Comparison of ENCODE assay signal across 8 cellular contexts in genomic region chr2:43041661-43042360, GRCh38.
DNase-seq lines count a peak whose midpoint lies in the region; ATAC-seq, FAIRE-seq and TF ChIP-seq lines count a peak whose summit lies in the region.

No MANE protein-coding gene starts in this region.

- TF ChIP-seq CTCF in A549 (IDR thresholded peaks at IDR 0.05) = no peak
- no peak for TF ChIP-seq CTCF in ascending aorta (IDR thresholded peaks at IDR 0.05)

- no peaks in the 10 kb centered on the region for H3K36me3 ChIP-seq in ascending aorta

- H3K4me1 ChIP-seq in A549 = peaks cover 41% of the 10 kb centered on the region
- H3K4me1 ChIP-seq in ascending aorta = peaks cover 9 to 29% of the 10 kb centered on the region in 2 donors

- H3K27ac ChIP-seq in A549 (peak overlapping the region; percentile 80 to 90), ascending aorta (peak overlapping the region; percentile 63 to 74)

- intact Hi-C loops in ascending aorta (cut with DNase I) = loop anchor here (5.0 kb wide), 1 partner anchor 185 kb away; the partner anchor contains the start of gene ZFP36L2

- peak overlapping the region; percentile 83 for H3K4me2 ChIP-seq in A549

- CTCF ChIA-PET in A549 (lab: Yijun Ruan, JAX) = interaction anchor here (0.8 to 2.0 kb wide), 5 partner anchors 27 to 95 kb away, joined by 3 to 10 read pairs (median 4); no protein-coding TSS in a partner anchor

- H3K9me3 ChIP-seq in A549 (no peaks in the 10 kb centered on the region), ascending aorta (no peaks in the 10 kb centered on the region)

- DNase-seq in A549 (ENCODE audit: low read depth in 1 of 2, low spot score in 1 of 2) = peak; percentile 80 to 84
- DNase-seq in HT1080 (ENCODE audit: low read depth) = peak; percentile 99
- DNase-seq in ascending aorta (ENCODE audit: low spot score in 2 of 2) = peak; percentile 39 to 87
- DNase-seq in kidney glomerular epithelial cell (lab: John Stamatoyannopoulos, UW) = peak; percentile 88
- no peak for DNase-seq in DMS53 (lab: John Stamatoyannopoulos, UW)
- DNase-seq in DMS79 (lab: John Stamatoyannopoulos, UW) = no peak
- no peak for DNase-seq in frontal cortex (ENCODE audit: low spot score in 2 of 2)

- peak; percentile 77 to 90 for ATAC-seq in A549
- ATAC-seq in HG03108 (IDR thresholded peaks at IDR 0.05; ENCODE audit: unreplicated experiment) = no peak

- FAIRE-seq in A549 (lab: Jason Lieb, UNC) (no peak), frontal cortex (lab: Jason Lieb, UNC) (no peak)

- peak in 1 of 2 experiments; percentile 30; a peak in 2 of 5 replicates for TF ChIP-seq RAD21 in A549 (conservative IDR thresholded peaks at IDR 0.05 in 1 of 2, IDR thresholded peaks at IDR 0.05 in 1 of 2)

- 31% methylated on average over 8 of the region's 8 CpGs for WGBS in A549 (ENCODE audit: missing lambda C conversion rate)

- POLR2A ChIA-PET in A549 (lab: Yijun Ruan, JAX) = interaction anchor here (0.6 to 1.6 kb wide), 9 partner anchors 9 to 185 kb away, joined by 3 to 8 read pairs (median 4); partner anchors contain the start of gene ZFP36L2

- H3K27me3 ChIP-seq in ascending aorta = no peaks in the 10 kb centered on the region

- TF ChIP-seq POLR2A in A549 (IDR thresholded peaks at IDR 0.05; ENCODE audit: low read length) = no peak

- H3K4me3 ChIP-seq in A549 = no peak overlapping the region
- H3K4me3 ChIP-seq in ascending aorta = no peak overlapping the region

- TF ChIP-seq EP300 in A549 (IDR thresholded peaks at IDR 0.05) = peak in 1 of 2 experiments; percentile 77; a peak in 1 of 5 replicates

TF ChIP-seq in A549, 52 proteins besides CTCF, POLR2A, EP300 and RAD21 (continues in another document):
- TF ChIP-seq CHD2 (IDR thresholded peaks at IDR 0.05; ENCODE audit: low read length, partially characterized antibody) (no peak), EHMT2 (IDR thresholded peaks at IDR 0.05; ENCODE audit: low read depth) (no peak), BCL3 (IDR thresholded peaks at IDR 0.05) (no peak), USF2 (IDR thresholded peaks at IDR 0.05) (no peak), RFX5 (IDR thresholded peaks at IDR 0.05) (no peak), HMGXB4 (CRISPR knock-in tag; IDR thresholded peaks at IDR 0.05; ENCODE audit: borderline replicate concordance) (no peak), FOSL2 (IDR thresholded peaks at IDR 0.05) (peak; percentile 72), FOSL2 (CRISPR knock-in tag; IDR thresholded peaks at IDR 0.05) (peak; percentile 75), RNF2 (IDR thresholded peaks at IDR 0.05; ENCODE audit: borderline replicate concordance, low read depth) (no peak), CHD4 (IDR thresholded peaks at IDR 0.05; ENCODE audit: borderline replicate concordance) (no peak), MAX (IDR thresholded peaks at IDR 0.05) (no peak), PHF8 (IDR thresholded peaks at IDR 0.05; ENCODE audit: borderline replicate concordance, low read depth) (no peak), JUNB (IDR thresholded peaks at IDR 0.05) (peak; percentile 79), MAFK (IDR thresholded peaks at IDR 0.05; ENCODE audit: partially characterized antibody) (no peak), REST (IDR thresholded peaks at IDR 0.05) (no peak), EHF (CRISPR knock-in tag; IDR thresholded peaks at IDR 0.05) (no peak), HDAC2 (IDR thresholded peaks at IDR 0.05) (no peak), SMC3 (IDR thresholded peaks at IDR 0.05) (0 out of 3 replicates have a peak, but pooled peaks have one; percentile 5), SREBF2 (IDR thresholded peaks at IDR 0.05) (no peak), CEBPB (IDR thresholded peaks at IDR 0.05) (0 out of 4 replicates have a peak, but pooled peaks of 1 of the 2 experiments have one; percentile 13), HEYL (CRISPR knock-in tag; IDR thresholded peaks at IDR 0.05) (no peak), RARB (CRISPR knock-in tag; IDR thresholded peaks at IDR 0.05) (no peak), NFE2L2 (conservative IDR thresholded peaks at IDR 0.05; ENCODE audit: low read length) (no peak), HOXB13 (CRISPR knock-in tag; IDR thresholded peaks at IDR 0.05; ENCODE audit: low read depth) (no peak), ZNF302 (CRISPR knock-in tag; IDR thresholded peaks at IDR 0.05) (no peak), NR3C1 (IDR thresholded peaks at IDR 0.05) (no peak), CBX8 (IDR thresholded peaks at IDR 0.05) (no peak), POLR2AphosphoS2 (conservative IDR thresholded peaks at IDR 0.05; ENCODE audit: low read length) (no peak), KDM1A (IDR thresholded peaks at IDR 0.05; ENCODE audit: low read depth) (no peak), TP53 (CRISPR knock-in tag; IDR thresholded peaks at IDR 0.05) (no peak), JUN (IDR thresholded peaks at IDR 0.05) (peak in 1 of 2 experiments; percentile 57; a peak in 2 of 5 replicates), FOSB (CRISPR knock-in tag; IDR thresholded peaks at IDR 0.05) (no peak), GATA3 (IDR thresholded peaks at IDR 0.05; ENCODE audit: borderline replicate concordance) (peak; percentile 74; the same call in 1 of the 2 replicates), ZSCAN20 (CRISPR knock-in tag; IDR thresholded peaks at IDR 0.05) (no peak), E2F6 (IDR thresholded peaks at IDR 0.05; ENCODE audit: borderline replicate concordance, low read depth) (no peak), ZC3H11A (IDR thresholded peaks at IDR 0.05) (no peak), HOXA7 (CRISPR knock-in tag; IDR thresholded peaks at IDR 0.05) (no peak)

Comparison
In these comparisons a context has a peak if more than half of its experiments do, and no peak if none do; other contexts are left out.
1. DNase-seq: peak in A549 (2 of 2), HT1080 (single experiment), ascending aorta (2 of 2) and kidney glomerular epithelial cell (single experiment); none in DMS53 (single experiment), DMS79 (single experiment) and frontal cortex (0 of 2).